Comparison of ENCODE assay signal across 18 cellular contexts in genomic region chr11:68353118-68353517, GRCh38. TPM values are rescaled to one million over a fixed set of nuclear protein-coding genes. Genes with fewer than 3 reads are reported as not detected.
DNase-seq lines count a peak whose midpoint lies in the region; ATAC-seq, FAIRE-seq and TF ChIP-seq lines count a peak whose summit lies in the region.
"Had no signal": no experiment of that assay in that cellular context is flagged by ENCODE, and none has a peak within 500 bp of the region (broad histone marks: within the 10 kb centered on the region; RNA-seq: fewer than 3 reads in every experiment).

No MANE protein-coding gene starts in this region.

- H3K9me2 ChIP-seq in SK-N-SH (no peaks in the 10 kb centered on the region), OCI-LY7 (ENCODE audit: insufficient read depth, low read length) (no peaks in the 10 kb centered on the region)

- H4K91ac ChIP-seq in H1 (replicated peaks; ENCODE audit: insufficient read length, low read length) (peak overlapping the region; percentile 65), neuronal stem cell (ENCODE audit: low read depth, low read length, poor library complexity) (no peak overlapping the region)

- H3K79me2 ChIP-seq in SK-N-SH (ENCODE audit: insufficient read depth), result peaks cover 29% of the 10 kb centered on the region; the same call in 1 of the 2 replicates
- peaks cover 0 to 7% of the 10 kb centered on the region in 2 experiments; a peak in 2 of 4 replicates for H3K79me2 ChIP-seq in H1 (ENCODE audit: control insufficient read depth in 1 of 2, insufficient read depth in 2 of 2, low read length in 2 of 2)
- no peaks in the 10 kb centered on the region for H3K79me2 ChIP-seq in OCI-LY7 (ENCODE audit: insufficient read depth, low read depth, low read length)

- H3K14ac ChIP-seq in H1 (ENCODE audit: insufficient read length) (no peak overlapping the region), neuronal stem cell (ENCODE audit: low read length) (no peak overlapping the region)

- H2BK12ac ChIP-seq in H1 (ENCODE audit: low read depth, low read length) (no peak overlapping the region), neuronal stem cell (ENCODE audit: low read length) (no peak overlapping the region)

- H3K9me3 ChIP-seq in SK-N-SH, result no peaks in the 10 kb centered on the region
- peaks cover 0 to 3% of the 10 kb centered on the region in 2 experiments; a peak in 2 of 4 replicates for H3K9me3 ChIP-seq in H1 (ENCODE audit: insufficient read depth in 2 of 2, low read depth in 1 of 2, low read length in 1 of 2)
- H3K9me3 ChIP-seq in neuronal stem cell (replicated peaks in 1 of 2; ENCODE audit: control insufficient read depth in 2 of 2, insufficient read depth in 1 of 2, low read depth in 1 of 2, low read length in 2 of 2), result peaks cover 3 to 4% of the 10 kb centered on the region in 2 donors
- H3K9me3 ChIP-seq in upper lobe of right lung, result no peaks in the 10 kb centered on the region
- H3K9me3 ChIP-seq in OCI-LY7 (ENCODE audit: low read length), result no peaks in the 10 kb centered on the region

- BruUV-seq in OCI-LY7 (replicated peaks; lab: Mats Ljungman, UMichigan), result no TSS peak

- FAIRE-seq in H1 (lab: Jason Lieb, UNC), result no peak
- FAIRE-seq: colon, GM19239 had no signal

- TF ChIP-seq EP300 in SK-N-SH (IDR thresholded peaks at IDR 0.05; ENCODE audit: borderline replicate concordance in 1 of 2, low read depth in 1 of 2, low read length in 1 of 2) (no peak), H1 (IDR thresholded peaks at IDR 0.05; ENCODE audit: borderline replicate concordance in 1 of 2, low read depth in 2 of 2, low read length in 2 of 2) (no peak)

- H2AK5ac ChIP-seq in H1 (ENCODE audit: low read depth, low read length) (no peak overlapping the region), neuronal stem cell (ENCODE audit: low read depth, low read length) (no peak overlapping the region)

- H2AFZ ChIP-seq in SK-N-SH (ENCODE audit: low read depth) (no peak overlapping the region), H1 (ENCODE audit: low read length) (no peak overlapping the region), neuronal stem cell (ENCODE audit: low read length) (no peak overlapping the region), OCI-LY7 (ENCODE audit: low read length) (no peak overlapping the region)

- H3F3A ChIP-seq in SK-N-SH (replicated peaks; ENCODE audit: insufficient read depth), result peaks cover 22% of the 10 kb centered on the region

- H2BK20ac ChIP-seq in H1 (ENCODE audit: low read length), result no peak overlapping the region

- TF ChIP-seq RAD21 in SK-N-SH (IDR thresholded peaks at IDR 0.05; ENCODE audit: low read length) (no peak), H1 (IDR thresholded peaks at IDR 0.05 in 1 of 2, conservative IDR thresholded peaks at IDR 0.05 in 1 of 2; ENCODE audit: low read depth in 2 of 2, low read length in 2 of 2) (no peak)

- H3K4ac ChIP-seq in H1 (replicated peaks; ENCODE audit: insufficient read length, low read depth, low read length) (no peak overlapping the region), neuronal stem cell (ENCODE audit: low read length) (no peak overlapping the region)

- H3K4me3 ChIP-seq in SK-N-SH (ENCODE audit: low read depth in 2 of 2, low read length in 1 of 2) (no peak overlapping the region), H1 (ENCODE audit: extremely low read depth in 1 of 4, insufficient read depth in 2 of 4, low read depth in 3 of 4, low read length in 4 of 4) (no peak overlapping the region), neuronal stem cell (ENCODE audit: low read length in 2 of 2) (no peak overlapping the region), upper lobe of right lung (no peak overlapping the region), OCI-LY7 (ENCODE audit: low read depth, low read length, poor library complexity, severe bottlenecking) (no peak overlapping the region)

- peaks cover 7% of the 10 kb centered on the region for H3K79me1 ChIP-seq in H1 (ENCODE audit: low read depth, low read length)
- H3K79me1 ChIP-seq in neuronal stem cell (ENCODE audit: low read depth, low read length), result peaks cover 3% of the 10 kb centered on the region

- no peak overlapping the region for H3K27ac Mint-ChIP-seq in stimulated activated effector memory CD8-positive, alpha-beta T cell treated with anti-CD3 and anti-CD28 coated beads, Interleukin-12 subunit alpha, Interleukin-12 subunit beta, amount 100 ng/mL, for 72 hours
- H3K27ac Mint-ChIP-seq: activated naive CD8-positive, alpha-beta T cell; CD8-positive, alpha-beta memory T cell had no signal

- H3K4me3 Mint-ChIP-seq in stimulated activated effector memory CD8-positive, alpha-beta T cell treated with anti-CD3 and anti-CD28 coated beads, Interleukin-12 subunit alpha, Interleukin-12 subunit beta, amount 100 ng/mL, for 72 hours, result no peak overlapping the region
- H3K4me3 Mint-ChIP-seq: activated naive CD8-positive, alpha-beta T cell; CD8-positive, alpha-beta memory T cell had no signal

- no peaks in the 10 kb centered on the region for H3K27me3 ChIP-seq in SK-N-SH (ENCODE audit: insufficient read depth)
- no peaks in the 10 kb centered on the region for H3K27me3 ChIP-seq in H1 (replicated peaks in 1 of 4; ENCODE audit: control insufficient read depth in 3 of 4, extremely low read depth in 1 of 4, insufficient read depth in 3 of 4, low read length in 3 of 4)
- H3K27me3 ChIP-seq in neuronal stem cell (ENCODE audit: control insufficient read depth in 3 of 3, insufficient read depth in 3 of 3, low read depth in 1 of 3, low read length in 3 of 3), result no peaks in the 10 kb centered on the region
- H3K27me3 ChIP-seq in upper lobe of right lung, result no peaks in the 10 kb centered on the region

- H3K18ac ChIP-seq in H1 (ENCODE audit: extremely low read depth, low read length) (no peak overlapping the region; the same call in 1 of the 2 replicates), neuronal stem cell (ENCODE audit: low read length) (peak overlapping the region; percentile 84)

- H3K36me3 Mint-ChIP-seq in stimulated activated effector memory CD8-positive, alpha-beta T cell treated with anti-CD3 and anti-CD28 coated beads, Interleukin-12 subunit alpha, Interleukin-12 subunit beta, amount 100 ng/mL, for 72 hours, result no peaks in the 10 kb centered on the region

- 97% methylated on average over 6 of the region's 7 CpGs for WGBS in SK-N-SH (ENCODE audit: low lambda C conversion rate)
- WGBS in H1 (ENCODE audit: extremely low coverage in 1 of 2, insufficient coverage in 1 of 2, insufficient read length in 1 of 2, insufficient replicate concordance in 2 of 2, low coverage in 1 of 2, low lambda C conversion rate in 2 of 2, missing lambda C conversion rate in 1 of 2), 2 experiments, result 86% methylated on average over 7 of the region's 7 CpGs; no CpG with 5 or more reads in 1 of the 2 experiments
- no CpG with 5 or more reads among the region's 7 CpGs for WGBS in neuronal stem cell (ENCODE audit: extremely low coverage in 2 of 2, insufficient read length in 2 of 2, insufficient replicate concordance in 1 of 2), 2 donors

- ATAC-seq in SK-N-SH treated with all-trans-retinoic acid at 6 μM for 48 hours (no peak), upper lobe of right lung (no peak), GM19467 (IDR thresholded peaks at IDR 0.05; ENCODE audit: unreplicated experiment) (no peak)
- ATAC-seq in stimulated activated effector memory CD8-positive, alpha-beta T cell treated with anti-CD3 and anti-CD28 coated beads, Interleukin-12 subunit alpha, Interleukin-12 subunit beta, amount 100 ng/mL, for 72 hours, result no peak
- ATAC-seq: activated CD4-positive, CD25-positive, alpha-beta regulatory T cell treated with anti-CD3 and anti-CD28 coated beads, Interleukin-2, amount 50 U/mL, for 24 hours had no signal

- H3K4me1 Mint-ChIP-seq in stimulated activated effector memory CD8-positive, alpha-beta T cell treated with anti-CD3 and anti-CD28 coated beads, Interleukin-12 subunit alpha, Interleukin-12 subunit beta, amount 100 ng/mL, for 72 hours, result no peaks in the 10 kb centered on the region
- H3K4me1 Mint-ChIP-seq: CD8-positive, alpha-beta memory T cell had no signal

- DNase-seq in SK-N-SH (peak; percentile 26), H1 (ENCODE audit: low read depth in 1 of 2, low spot score in 2 of 2) (no peak), neuronal stem cell (ENCODE audit: low spot score) (no peak), upper lobe of right lung (no peak), OCI-LY7 (ENCODE audit: low spot score) (no peak)
- no peak for DNase-seq in stimulated activated effector memory CD8-positive, alpha-beta T cell treated with anti-CD3 and anti-CD28 coated beads, Interleukin-12 subunit alpha, Interleukin-12 subunit beta, amount 100 ng/mL, for 72 hours (ENCODE audit: low spot score in 2 of 2)
- DNase-seq: CD8-positive, alpha-beta memory T cell; mammary epithelial cell; NCI-H1105 treated with DMSO at 0.1 percent for 48 hours; occipital lobe; stimulated activated CD4-positive, alpha-beta T cell treated with anti-CD3 and anti-CD28 coated beads, Interleukin-15, amount 100 ng/mL, for 24 hours had no signal

- TF ChIP-seq CTCF in SK-N-SH (IDR thresholded peaks at IDR 0.05), result no peak
- no peak for TF ChIP-seq CTCF in H1 (IDR thresholded peaks at IDR 0.05; ENCODE audit: control extremely low read depth in 1 of 3, insufficient read depth in 1 of 3, low read depth in 1 of 3, low read length in 3 of 3)
- no peak for TF ChIP-seq CTCF in upper lobe of right lung (IDR thresholded peaks at IDR 0.05)
- TF ChIP-seq CTCF in OCI-LY7 (conservative IDR thresholded peaks at IDR 0.05; ENCODE audit: low read length), result no peak

- H4K5ac ChIP-seq in H1 (ENCODE audit: insufficient read length, low read depth, low read length), result no peak overlapping the region

- H3K9ac ChIP-seq in SK-N-SH, result peak overlapping the region; percentile 10; the same call in 1 of the 2 replicates
- H3K9ac ChIP-seq in H1 (replicated peaks in 1 of 4; ENCODE audit: extremely low read depth in 1 of 4, low read depth in 3 of 4, low read length in 3 of 4), result no peak overlapping the region
- no peak overlapping the region for H3K9ac ChIP-seq in neuronal stem cell (ENCODE audit: low read depth, low read length, poor library complexity)

- no peaks in the 10 kb centered on the region for H3K9me3 Mint-ChIP-seq in stimulated activated effector memory CD8-positive, alpha-beta T cell treated with anti-CD3 and anti-CD28 coated beads, Interleukin-12 subunit alpha, Interleukin-12 subunit beta, amount 100 ng/mL, for 72 hours

- POLR2A ChIA-PET in SK-N-SH (lab: Yijun Ruan, JAX), result no interaction called here
- POLR2A ChIA-PET in H1 (lab: Charles Lee; ENCODE audit: partially characterized antibody), result no interaction called here
- POLR2A ChIA-PET in OCI-LY7 (lab: Charles Lee), result no interaction called here

- H2BK15ac ChIP-seq in H1 (ENCODE audit: low read length) (no peak overlapping the region; the same call in 1 of the 2 replicates), neuronal stem cell (ENCODE audit: low read length) (peak overlapping the region; percentile 32)

- H2BK5ac ChIP-seq in H1 (ENCODE audit: low read depth, low read length) (peak overlapping the region; percentile 52; the same call in 1 of the 2 replicates), neuronal stem cell (ENCODE audit: low read length) (no peak overlapping the region)

- TF ChIP-seq POLR2A in H1 (IDR thresholded peaks at IDR 0.05; ENCODE audit: control extremely low read depth in 1 of 2, low read depth in 2 of 2, low read length in 2 of 2), result no peak

- intact Hi-C loops in upper lobe of right lung (cut with DNase I) (no loop called here), OCI-LY7 (cut with micrococcal nuclease; ENCODE audit: unreplicated experiment) (no loop called here)

- no peak overlapping the region for H2BK120ac ChIP-seq in H1 (replicated peaks; ENCODE audit: low read depth, low read length)
- H2BK120ac ChIP-seq in neuronal stem cell (ENCODE audit: low read depth, low read length), result no peak overlapping the region

- H3K4me1 ChIP-seq in SK-N-SH (ENCODE audit: control insufficient read depth in 1 of 2, insufficient read depth in 2 of 2, low read depth in 1 of 2, low read length in 1 of 2), result peaks cover 6 to 15% of the 10 kb centered on the region in 2 experiments; a peak in 3 of 4 replicates
- peaks cover 0 to 13% (median 7%) of the 10 kb centered on the region in 4 experiments; a peak in 6 of 7 replicates for H3K4me1 ChIP-seq in H1 (replicated peaks in 1 of 4; ENCODE audit: control insufficient read depth in 3 of 4, insufficient read depth in 4 of 4, low read length in 3 of 4)
- H3K4me1 ChIP-seq in neuronal stem cell (ENCODE audit: control insufficient read depth in 2 of 2, insufficient read depth in 1 of 2, low read depth in 1 of 2, low read length in 2 of 2), result peaks cover 5 to 10% of the 10 kb centered on the region in 2 donors
- peaks cover 34% of the 10 kb centered on the region for H3K4me1 ChIP-seq in upper lobe of right lung
- no peaks in the 10 kb centered on the region for H3K4me1 ChIP-seq in OCI-LY7 (ENCODE audit: insufficient read depth, low read length, poor library complexity, severe bottlenecking)

- H3K23ac ChIP-seq in H1 (ENCODE audit: insufficient read length), result no peak overlapping the region
- peak overlapping the region; percentile 57 for H3K23ac ChIP-seq in neuronal stem cell (ENCODE audit: low read depth, low read length, poor library complexity)

- H3K56ac ChIP-seq in H1 (replicated peaks; ENCODE audit: insufficient read length, low read depth, low read length), result no peak overlapping the region

- H4K20me1 ChIP-seq in SK-N-SH (ENCODE audit: insufficient read depth), result no peaks in the 10 kb centered on the region; the same call in 1 of the 2 replicates
- H4K20me1 ChIP-seq in H1 (replicated peaks in 1 of 2; ENCODE audit: control insufficient read depth in 1 of 2, insufficient read depth in 2 of 2, low read length in 2 of 2), result peaks cover 3 to 12% of the 10 kb centered on the region in 2 experiments
- H4K20me1 ChIP-seq in OCI-LY7 (ENCODE audit: insufficient read depth, low read length), result no peaks in the 10 kb centered on the region

- peaks cover 6% of the 10 kb centered on the region; the same call in 1 of the 2 replicates for H3K23me2 ChIP-seq in H1 (ENCODE audit: low read depth, low read length)

- peaks cover 2 to 4% of the 10 kb centered on the region in 2 experiments for H3K36me3 ChIP-seq in SK-N-SH (replicated peaks in 1 of 2; ENCODE audit: control insufficient read depth in 1 of 2, insufficient read depth in 2 of 2, low read length in 1 of 2)
- H3K36me3 ChIP-seq in H1 (ENCODE audit: control insufficient read depth in 2 of 4, insufficient read depth in 4 of 4, low read length in 3 of 4), result peaks cover 0 to 9% (median 3%) of the 10 kb centered on the region in 4 experiments; a peak in 2 of 8 replicates
- peaks cover 13 to 52% of the 10 kb centered on the region in 2 donors for H3K36me3 ChIP-seq in neuronal stem cell (replicated peaks in 1 of 2; ENCODE audit: control insufficient read depth in 2 of 2, insufficient read depth in 2 of 2, low read length in 2 of 2)
- peaks cover 6% of the 10 kb centered on the region for H3K36me3 ChIP-seq in upper lobe of right lung
- no peaks in the 10 kb centered on the region for H3K36me3 ChIP-seq in OCI-LY7 (ENCODE audit: insufficient read depth, low read length)

- H4K8ac ChIP-seq in H1 (ENCODE audit: extremely low read depth, insufficient read depth, low read length), result no peak overlapping the region
- H4K8ac ChIP-seq in neuronal stem cell (ENCODE audit: low read depth, low read length), result no peak overlapping the region

- CTCF ChIA-PET in SK-N-SH (lab: Yijun Ruan, JAX) (no interaction called here), H1 (lab: Charles Lee; ENCODE audit: partially characterized antibody) (no interaction called here), OCI-LY7 (lab: Charles Lee; ENCODE audit: unreplicated experiment) (no interaction called here)

- H3K27ac ChIP-seq in SK-N-SH (ENCODE audit: low read depth in 2 of 2, low read length in 1 of 2) (peak overlapping the region; percentile 80), H1 (ENCODE audit: low read depth, low read length) (no peak overlapping the region), neuronal stem cell (replicated peaks; ENCODE audit: low read length) (no peak overlapping the region), upper lobe of right lung (peak overlapping the region; percentile 80), OCI-LY7 (ENCODE audit: low read depth, low read length, poor library complexity, severe bottlenecking) (no peak overlapping the region)
- H3K27ac ChIP-seq: 22Rv1 had no signal

- H3K4me2 ChIP-seq in SK-N-SH, result no peak overlapping the region
- no peak overlapping the region for H3K4me2 ChIP-seq in H1 (ENCODE audit: insufficient read depth in 1 of 2, low read depth in 2 of 2, low read length in 2 of 2)
- H3K4me2 ChIP-seq in neuronal stem cell (ENCODE audit: insufficient read depth, low read length, poor library complexity, severe bottlenecking), result no peak overlapping the region
- no peak overlapping the region for H3K4me2 ChIP-seq in OCI-LY7 (ENCODE audit: low read length)

RNA-seq across cellular contexts. Expression of gene LRP5, which starts 40.7 kb away (rescaled TPM):
- polyA plus RNA-seq in SK-N-SH (2012; rRNA removed) (10.2 and 15.0 TPM in 2 replicates), H1 (2011; rRNA removed) (19.0 and 31.5 TPM in 2 replicates)
- polyA plus RNA-seq in SK-N-SH (2012; cell fraction: cytosol; rRNA removed), result 6.1 and 10.0 TPM in 2 replicates
- polyA plus RNA-seq in SK-N-SH (2012; cell fraction: nucleus; rRNA removed), result 18.6 and 21.7 TPM in 2 replicates
- 35.4 and 38.9 TPM in 2 replicates for total RNA-seq in H1 (2021; fragmentation: NEBNext Ultra II Directional; extraction: Animal tissue kit (Norgen Biotek cat#: 25700))
- polyA plus RNA-seq in H1 (2011; cell fraction: cytosol; rRNA removed), result 13.8 TPM
- polyA plus RNA-seq in H1 (2011; cell fraction: nucleus; rRNA removed), result 38.9 TPM
- polyA plus RNA-seq in H1 (2012, experiment 1 of 2), result 17.8 to 35.8 TPM (median 32.9 TPM) in 4 replicates
- polyA plus RNA-seq in H1 (2012, experiment 2 of 2), result 29.9 TPM
- 62.7 TPM for polyA plus RNA-seq in H1 (2013, experiment 1 of 2)
- polyA plus RNA-seq in H1 (2013, experiment 2 of 2), result 63.2 TPM
- polyA minus RNA-seq in H1 (2011; rRNA and poly(A)+ RNA removed), result 22.5 and 24.7 TPM in 2 replicates
- polyA minus RNA-seq in H1 (2011; cell fraction: cytosol; rRNA and poly(A)+ RNA removed), result 27.4 TPM
- 23.6 TPM for polyA minus RNA-seq in H1 (2011; cell fraction: nucleus; rRNA and poly(A)+ RNA removed)
- polyA plus RNA-seq in neuronal stem cell (2013, experiment 1 of 2), result 32.3 TPM
- polyA plus RNA-seq in neuronal stem cell (2013, experiment 2 of 2), result 34.5 TPM
- total RNA-seq in upper lobe of right lung (101 TPM), OCI-LY7 (2022) (0.26 TPM in 1 of 2 replicates, not detected in the other)
- 0.59 and 0.60 TPM in 2 replicates for total RNA-seq in OCI-LY7 (2014; rRNA removed; shearing (Covaris generic))

Comparison
In these comparisons a context has a peak if more than half of its experiments do, and no peak if none do; other contexts are left out.
1. H3K27ac ChIP-seq: peak in SK-N-SH (2 of 2) and upper lobe of right lung (single experiment); none in H1 (single experiment), neuronal stem cell (single experiment) and OCI-LY7 (single experiment).
2. RNA of gene LRP5, which starts 40.7 kb away (total RNA-seq): 101 TPM in upper lobe of right lung (single experiment) and 35.4 to 38.9 TPM in H1; 0.26 to 0.60 TPM in OCI-LY7; every median in the first group is over 10 times any median in the second.